Comparison of ENCODE assay signal across 1 cellular context in genomic region chr22:49510718-49511117, GRCh38.
TF ChIP-seq lines count a peak whose summit lies in the region.

No MANE protein-coding gene starts in this region.

TF ChIP-seq in HepG2, 621 proteins besides CTCF, POLR2A, EP300 and RAD21:
- TF ChIP-seq CSRNP2 (CRISPR knock-in tag; conservative IDR thresholded peaks at IDR 0.05; ENCODE audit: low read depth) (no peak), ZNF7 (CRISPR knock-in tag; IDR thresholded peaks at IDR 0.05) (peak; percentile 65)
